ENCODE assay signal across 10 cellular contexts in genomic region chr4:33160126-33160525, GRCh38.
DNase-seq lines count a peak whose midpoint lies in the region; ATAC-seq and TF ChIP-seq lines count a peak whose summit lies in the region.
"Had no signal": no experiment of that assay in that cellular context is flagged by ENCODE, and none has a peak within 500 bp of the region (broad histone marks: within the 10 kb centered on the region; RNA-seq: fewer than 3 reads in every experiment).

No MANE protein-coding gene starts in this region.

- no peak overlapping the region for H3K27ac Mint-ChIP-seq in brain
- H3K27ac Mint-ChIP-seq: activated naive CD4-positive, alpha-beta T cell treated with anti-CD3 and anti-CD28 coated beads, Interleukin-2, amount 50 U/mL, for 72 hours; CD14-positive monocyte had no signal

- no peaks in the 10 kb centered on the region for H4K20me1 ChIP-seq in Karpas-422 (ENCODE audit: insufficient read depth, low read depth, low read length)

- no peak overlapping the region for H3K27ac ChIP-seq in Karpas-422 (ENCODE audit: low read length)

- H3K27me3 ChIP-seq in Karpas-422 (ENCODE audit: low read length), result no peaks in the 10 kb centered on the region

- H3K36me3 Mint-ChIP-seq in brain, result no peaks in the 10 kb centered on the region
- H3K36me3 Mint-ChIP-seq: activated naive CD4-positive, alpha-beta T cell treated with anti-CD3 and anti-CD28 coated beads, Interleukin-2, amount 50 U/mL, for 72 hours; CD14-positive monocyte had no signal

- H3K4me3 ChIP-seq in Karpas-422 (ENCODE audit: low read length) (no peak overlapping the region), retinal pigment epithelial cell (ENCODE audit: low read length) (no peak overlapping the region)

- H3K36me3 ChIP-seq in Karpas-422 (ENCODE audit: insufficient read depth, low read length), result no peaks in the 10 kb centered on the region

- H2AFZ ChIP-seq in Karpas-422 (ENCODE audit: low read length), result no peak overlapping the region

- DNase-seq in NCI-H446 (lab: John Stamatoyannopoulos, UW) (peak; percentile 20 to 49), NCI-H446 treated with DMSO at 0.1 percent for 48 hours (lab: John Stamatoyannopoulos, UW) (no peak), Karpas-422 (peak; percentile 50), retinal pigment epithelial cell (ENCODE audit: low read depth) (no peak), GM13976 (ENCODE audit: low spot score) (no peak)

- ATAC-seq in HG02798 (IDR thresholded peaks at IDR 0.05; ENCODE audit: poor library complexity, unreplicated experiment), result no peak
- no peak for ATAC-seq in HG02970 (IDR thresholded peaks at IDR 0.05; ENCODE audit: low FRiP score, unreplicated experiment)
- ATAC-seq: activated naive CD4-positive, alpha-beta T cell treated with anti-CD3 and anti-CD28 coated beads, Interleukin-2, amount 50 U/mL, for 72 hours had no signal

- H3K4me2 ChIP-seq in Karpas-422 (ENCODE audit: low read depth, low read length, poor library complexity, severe bottlenecking), result no peak overlapping the region

- H3K4me3 Mint-ChIP-seq in brain, result no peak overlapping the region
- H3K4me3 Mint-ChIP-seq: CD14-positive monocyte had no signal

- H3K9me3 Mint-ChIP-seq in brain, result peaks cover 3 to 12% (median 5%) of the 10 kb centered on the region in 5 experiments

- in situ Hi-C loops in GM13976 (cut with MboI; ENCODE audit: low sequenced_read_pairs, unreplicated experiment), result no loop called here

- H3K27me3 Mint-ChIP-seq in brain, result peaks cover 4% of the 10 kb centered on the region

- no peaks in the 10 kb centered on the region for H3K79me2 ChIP-seq in Karpas-422 (ENCODE audit: low read length)

- peak; percentile 33 to 43 for TF ChIP-seq CTCF in brain (conservative IDR thresholded peaks at IDR 0.05)
- peak; percentile 69 for TF ChIP-seq CTCF in retinal pigment epithelial cell (conservative IDR thresholded peaks at IDR 0.05; ENCODE audit: low read depth, low read length)
- no peak for TF ChIP-seq CTCF in GM13976 (IDR thresholded peaks at IDR 0.05; ENCODE audit: borderline replicate concordance, control extremely low read depth, extremely low read depth, insufficient read depth, missing control alignments)

- no peaks in the 10 kb centered on the region for H3K4me1 Mint-ChIP-seq in brain
- H3K4me1 Mint-ChIP-seq: CD14-positive monocyte had no signal

- H3K4me1 ChIP-seq in Karpas-422 (ENCODE audit: low read length), result no peaks in the 10 kb centered on the region

- peaks cover 35% of the 10 kb centered on the region for H3K9me3 ChIP-seq in Karpas-422 (ENCODE audit: low read length)

- no peaks in the 10 kb centered on the region for H3K9me2 ChIP-seq in Karpas-422 (replicated peaks; ENCODE audit: insufficient read depth, low read length)

- no peak overlapping the region for H3K9ac ChIP-seq in Karpas-422 (ENCODE audit: low read length)

Comparison
In these comparisons a context has a peak if more than half of its experiments do, and no peak if none do; other contexts are left out.
1. DNase-seq: peak in NCI-H446 (2 of 2) and Karpas-422 (single experiment); none in NCI-H446 treated with DMSO at 0.1 percent for 48 hours (single experiment), retinal pigment epithelial cell (single experiment) and GM13976 (single experiment).